22 cellular contexts compared by ENCODE assay signal in genomic region chr6:141406761-141407160, GRCh38.
"Had no signal": no experiment of that assay in that cellular context is flagged by ENCODE, and none has a peak within 500 bp of the region (broad histone marks: within the 10 kb centered on the region; RNA-seq: fewer than 3 reads in every experiment).

No MANE protein-coding gene starts in this region.

- H3K27me3 ChIP-seq: cardiac muscle cell, esophagus muscularis mucosa, neutrophil, pancreas, sigmoid colon, tibial nerve, upper lobe of left lung had no signal

- ATAC-seq: lower lobe of right lung; natural killer cell; pancreas; stimulated activated naive B cell treated with anti-CD40 and anti-IgM and Interleukin-4, amounts not matched to agents 10 μg/mL and 1 μg/mL and 100 μg/mL, for 72 hours had no signal

- H3K36me3 ChIP-seq: cardiac muscle cell, esophagus muscularis mucosa, lower lobe of right lung, neutrophil, pancreas, sigmoid colon, thoracic aorta, upper lobe of left lung had no signal

- H3K4me3 ChIP-seq: cardiac muscle cell, coronary artery, esophagus muscularis mucosa, lower lobe of right lung, pancreas, sigmoid colon, thoracic aorta, tibial nerve, upper lobe of left lung had no signal

- H3K27ac ChIP-seq: cardiac muscle cell, esophagus muscularis mucosa, lower lobe of right lung, neutrophil, pancreas, sigmoid colon, tibial nerve, upper lobe of left lung had no signal

- DNase-seq: dermis blood vessel endothelial cell; effector memory CD4-positive, alpha-beta T cell; foreskin melanocyte; hypothalamus; immature natural killer cell; islet precursor cell; kidney glomerular epithelial cell; lower lobe of right lung; natural killer cell; pancreas; sigmoid colon; small intestine; stimulated activated CD4-positive, alpha-beta T cell treated with anti-CD3 and anti-CD28 coated beads, Interleukin-15, amount 100 ng/mL, for 24 hours; stimulated activated CD4-positive, alpha-beta T cell treated with anti-CD3 and anti-CD28 coated beads, Interleukin-2, amount 100 ng/mL, for 48 hours; stimulated activated naive B cell treated with anti-CD40 and anti-IgM and Interleukin-4, amounts not matched to agents 10 μg/mL and 1 μg/mL and 100 μg/mL, for 72 hours; upper lobe of left lung had no signal

- H3K4me1 ChIP-seq: pancreas, sigmoid colon had no signal

- H3K9me3 ChIP-seq: neutrophil, pancreas had no signal
